In the genomic region with DNA sequence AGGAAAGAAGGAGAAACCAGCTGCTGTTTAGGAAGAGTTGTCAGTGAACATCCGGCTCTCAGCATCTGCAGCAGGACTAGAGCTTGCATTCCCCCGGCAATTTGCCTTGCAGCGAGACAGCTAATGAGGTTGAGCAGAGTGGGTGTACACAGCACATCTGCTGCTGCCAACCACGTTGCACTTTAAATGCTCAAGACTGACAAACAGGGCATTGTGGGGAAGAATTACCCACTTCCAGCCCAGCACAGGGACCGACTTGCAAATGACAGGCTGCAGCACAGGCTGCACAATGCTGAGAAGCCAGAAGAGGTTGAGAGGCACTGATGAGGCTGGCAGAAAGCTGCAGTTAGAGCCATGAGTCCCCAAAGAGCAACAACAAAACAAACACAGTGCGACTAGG, we compare ENCODE assay signal across 15 cellular contexts. TPM values are rescaled to one million over a fixed set of nuclear protein-coding genes. Genes with fewer than 3 reads are reported as not detected.
DNase-seq lines count a peak whose midpoint lies in the region; TF ChIP-seq lines count a peak whose summit lies in the region.
"Had no signal": no experiment of that assay in that cellular context is flagged by ENCODE, and none has a peak within 500 bp of the region (broad histone marks: within the 10 kb centered on the region; RNA-seq: fewer than 3 reads in every experiment).

No MANE protein-coding gene starts in this region.

- CTCF ChIA-PET in activated CD4-positive, alpha-beta T cell treated with anti-CD3 and anti-CD28 coated beads, Interleukin-2, amount 10 ng/mL, durations not matched to agents 7 days and 5 days (lab: Charles Lee) = no interaction called here

- no peaks in the 10 kb centered on the region for H3K9me3 Mint-ChIP-seq in activated CD4-positive, alpha-beta T cell treated with anti-CD3 and anti-CD28 coated beads, Interleukin-2, amount 10 ng/mL, durations not matched to agents 7 days and 5 days
- H3K9me3 Mint-ChIP-seq: activated T-helper 2 cell treated with anti-CD3 and anti-CD28 coated beads, Interferon-gamma antibody, Interleukin-2, Interleukin-4, amounts not matched to agents 10 μg/mL and 5 μg/mL and 100 μg/mL, durations not matched to agents 14 hours and 24 hours and 36 hours had no signal

- H4K20me1 ChIP-seq in fibroblast of lung (ENCODE audit: control insufficient read depth, extremely low read depth, insufficient read depth, low read length) = no peaks in the 10 kb centered on the region

- H3K27ac Mint-ChIP-seq in activated CD4-positive, alpha-beta T cell treated with anti-CD3 and anti-CD28 coated beads, Interleukin-2, amount 10 ng/mL, durations not matched to agents 7 days and 5 days = no peak overlapping the region
- H3K27ac Mint-ChIP-seq: activated T-helper 2 cell treated with anti-CD3 and anti-CD28 coated beads, Interferon-gamma antibody, Interleukin-2, Interleukin-4, amounts not matched to agents 10 μg/mL and 5 μg/mL and 100 μg/mL, durations not matched to agents 14 hours and 24 hours and 36 hours; naive B cell; T-helper 17 cell had no signal

- H3K9ac ChIP-seq in fibroblast of lung (ENCODE audit: insufficient read depth, low read length) (no peak overlapping the region), parathyroid adenoma (no peak overlapping the region)
- H3K9ac ChIP-seq: GM23248 had no signal

- DNase-seq in NCI-H1092 (lab: John Stamatoyannopoulos, UW) = peak; percentile 66
- peak; percentile 78 for DNase-seq in NCI-H69 (lab: John Stamatoyannopoulos, UW)
- peak; percentile 10 to 12 for DNase-seq in fibroblast of lung (ENCODE audit: low read depth in 2 of 2)
- no peak for DNase-seq in activated CD4-positive, alpha-beta T cell treated with anti-CD3 and anti-CD28 coated beads, Interleukin-2, amount 10 ng/mL, durations not matched to agents 7 days and 5 days
- DNase-seq in activated CD8-positive, alpha-beta memory T cell treated with anti-CD3 and anti-CD28 coated beads, Interleukin-2, amount 50 U/mL, for 48 hours = no peak
- DNase-seq in AG08395 (ENCODE audit: low spot score) = no peak
- DNase-seq: effector CD4-positive, alpha-beta T cell; gastrocnemius medialis; kidney glomerular epithelial cell; naive B cell; sigmoid colon; T-helper 17 cell had no signal

- H2AFZ ChIP-seq in fibroblast of lung (ENCODE audit: low read length) (no peak overlapping the region), parathyroid adenoma (peak overlapping the region; percentile 60)
- H2AFZ ChIP-seq: GM23248 had no signal

- TF ChIP-seq CTCF in fibroblast of lung (conservative IDR thresholded peaks at IDR 0.05 in 1 of 2, IDR thresholded peaks at IDR 0.05 in 1 of 2; ENCODE audit: low read depth in 1 of 2, low read length in 2 of 2) (no peak), parathyroid adenoma (IDR thresholded peaks at IDR 0.05) (no peak)

- H3K4me1 ChIP-seq in fibroblast of lung (ENCODE audit: control insufficient read depth, extremely low read depth, insufficient read depth, low read length) (no peaks in the 10 kb centered on the region), parathyroid adenoma (peaks cover 33% of the 10 kb centered on the region)
- H3K4me1 ChIP-seq: gastrocnemius medialis, sigmoid colon had no signal

- H3K27me3 ChIP-seq in fibroblast of lung (ENCODE audit: control insufficient read depth, insufficient read depth, low read length) (peaks cover 24% of the 10 kb centered on the region), parathyroid adenoma (ENCODE audit: control insufficient read depth, insufficient read depth, low read length) (no peaks in the 10 kb centered on the region)

- H3K36me3 ChIP-seq in fibroblast of lung (ENCODE audit: control insufficient read depth, insufficient read depth, low read length) (no peaks in the 10 kb centered on the region), parathyroid adenoma (ENCODE audit: control insufficient read depth, insufficient read depth, low read length) (no peaks in the 10 kb centered on the region)
- H3K36me3 ChIP-seq: gastrocnemius medialis, sigmoid colon had no signal

- H3K27me3 Mint-ChIP-seq in activated CD4-positive, alpha-beta T cell treated with anti-CD3 and anti-CD28 coated beads, Interleukin-2, amount 10 ng/mL, durations not matched to agents 7 days and 5 days = peaks cover 50% of the 10 kb centered on the region

- no peaks in the 10 kb centered on the region for H3K4me1 Mint-ChIP-seq in activated CD4-positive, alpha-beta T cell treated with anti-CD3 and anti-CD28 coated beads, Interleukin-2, amount 10 ng/mL, durations not matched to agents 7 days and 5 days

- H3K36me3 Mint-ChIP-seq in activated CD4-positive, alpha-beta T cell treated with anti-CD3 and anti-CD28 coated beads, Interleukin-2, amount 10 ng/mL, durations not matched to agents 7 days and 5 days (ENCODE audit: low read depth) = no peaks in the 10 kb centered on the region
- H3K36me3 Mint-ChIP-seq: naive B cell had no signal

- POLR2A ChIA-PET in activated CD4-positive, alpha-beta T cell treated with anti-CD3 and anti-CD28 coated beads, Interleukin-2, amount 10 ng/mL, durations not matched to agents 7 days and 5 days (lab: Charles Lee) = no interaction called here

- H3K79me2 ChIP-seq in fibroblast of lung (ENCODE audit: control insufficient read depth, insufficient read depth, low read length) = no peaks in the 10 kb centered on the region
- no peaks in the 10 kb centered on the region for H3K79me2 ChIP-seq in parathyroid adenoma

- no peak overlapping the region for H3K4me3 Mint-ChIP-seq in activated CD4-positive, alpha-beta T cell treated with anti-CD3 and anti-CD28 coated beads, Interleukin-2, amount 10 ng/mL, durations not matched to agents 7 days and 5 days
- H3K4me3 Mint-ChIP-seq: naive B cell, T-helper 17 cell had no signal

- H3K27ac ChIP-seq in fibroblast of lung (ENCODE audit: insufficient read depth, low read length) (no peak overlapping the region), parathyroid adenoma (peak overlapping the region; percentile 86)
- H3K27ac ChIP-seq: gastrocnemius medialis, GM23248, sigmoid colon had no signal

- no peak overlapping the region for H3K4me3 ChIP-seq in fibroblast of lung (replicated peaks in 1 of 4; ENCODE audit: control extremely low read depth in 1 of 4, insufficient read depth in 1 of 4, low read depth in 3 of 4, low read length in 4 of 4)
- H3K4me3 ChIP-seq in parathyroid adenoma (ENCODE audit: low read depth, low read length) = no peak overlapping the region
- H3K4me3 ChIP-seq: gastrocnemius medialis, GM23248, sigmoid colon had no signal

- H3K4me2 ChIP-seq in fibroblast of lung (ENCODE audit: extremely low read depth, insufficient read depth, low read length) (no peak overlapping the region), parathyroid adenoma (ENCODE audit: low read length) (peak overlapping the region; percentile 47)

- H3K9me3 ChIP-seq in fibroblast of lung (ENCODE audit: control insufficient read depth, insufficient read depth, low read depth, low read length) (no peaks in the 10 kb centered on the region), parathyroid adenoma (ENCODE audit: control insufficient read depth, low read length) (no peaks in the 10 kb centered on the region)
- H3K9me3 ChIP-seq: gastrocnemius medialis, sigmoid colon had no signal

RNA-seq across cellular contexts. Expression of gene PLA2G2C, which starts 47.5 kb away (rescaled TPM):
- not detected in 2 replicates for total RNA-seq in fibroblast of lung
- polyA plus RNA-seq in fibroblast of lung = not detected in 2 replicates
- not detected in 2 replicates for polyA plus RNA-seq in fibroblast of lung (2012)
- polyA minus RNA-seq in fibroblast of lung (ENCODE audit: low replicate concordance) = not detected in 2 replicates
- total RNA-seq in activated CD4-positive, alpha-beta T cell treated with anti-CD3 and anti-CD28 coated beads, Interleukin-2, amount 10 ng/mL, durations not matched to agents 7 days and 5 days = not detected
- total RNA-seq: gastrocnemius medialis, GM23248 had no signal
- polyA plus RNA-seq: GM23248 had no signal

RNA-seq across cellular contexts. Expression of gene UBXN10, which starts 48.0 kb away (rescaled TPM):
- total RNA-seq in fibroblast of lung = 0.33 and 0.77 TPM in 2 replicates
- not detected in 2 replicates for polyA plus RNA-seq in fibroblast of lung
- 0.02 TPM in 1 of 2 replicates, not detected in the other for polyA plus RNA-seq in fibroblast of lung (2012)
- polyA minus RNA-seq in fibroblast of lung (ENCODE audit: low replicate concordance) = not detected in 2 replicates
- total RNA-seq in activated CD4-positive, alpha-beta T cell treated with anti-CD3 and anti-CD28 coated beads, Interleukin-2, amount 10 ng/mL, durations not matched to agents 7 days and 5 days = under 1 TPM; 0.21 to 0.22 TPM
- polyA plus RNA-seq: GM23248 had no signal

RNA-seq across cellular contexts. Expression of gene VWA5B1, which starts 56.8 kb away (rescaled TPM):
- not detected in 2 replicates for total RNA-seq in fibroblast of lung
- not detected in 2 replicates for polyA plus RNA-seq in fibroblast of lung
- polyA plus RNA-seq in fibroblast of lung (2012) = not detected in 2 replicates
- not detected in 2 replicates for polyA minus RNA-seq in fibroblast of lung (ENCODE audit: low replicate concordance)
- under 1 TPM in 1 of 2 experiments, not detected in 1; 0.15 TPM for total RNA-seq in activated CD4-positive, alpha-beta T cell treated with anti-CD3 and anti-CD28 coated beads, Interleukin-2, amount 10 ng/mL, durations not matched to agents 7 days and 5 days
- total RNA-seq: activated T-helper 2 cell treated with anti-CD3 and anti-CD28 coated beads, Interferon-gamma antibody, Interleukin-2, Interleukin-4, amounts not matched to agents 10 μg/mL and 5 μg/mL and 100 μg/mL, durations not matched to agents 14 hours and 24 hours and 36 hours; GM23248 had no signal
- polyA plus RNA-seq: GM23248 had no signal

Comparison
In these comparisons a context has a peak if more than half of its experiments do, and no peak if none do; other contexts are left out.
1. DNase-seq: peak in NCI-H1092 (single experiment), NCI-H69 (single experiment) and fibroblast of lung (2 of 2); none in activated CD4-positive, alpha-beta T cell treated with anti-CD3 and anti-CD28 coated beads, Interleukin-2, amount 10 ng/mL, durations not matched to agents 7 days and 5 days (single experiment), activated CD8-positive, alpha-beta memory T cell treated with anti-CD3 and anti-CD28 coated beads, Interleukin-2, amount 50 U/mL, for 48 hours (single experiment) and AG08395 (single experiment).